ENCODE assay signal across 10 cellular contexts in the genomic region with DNA sequence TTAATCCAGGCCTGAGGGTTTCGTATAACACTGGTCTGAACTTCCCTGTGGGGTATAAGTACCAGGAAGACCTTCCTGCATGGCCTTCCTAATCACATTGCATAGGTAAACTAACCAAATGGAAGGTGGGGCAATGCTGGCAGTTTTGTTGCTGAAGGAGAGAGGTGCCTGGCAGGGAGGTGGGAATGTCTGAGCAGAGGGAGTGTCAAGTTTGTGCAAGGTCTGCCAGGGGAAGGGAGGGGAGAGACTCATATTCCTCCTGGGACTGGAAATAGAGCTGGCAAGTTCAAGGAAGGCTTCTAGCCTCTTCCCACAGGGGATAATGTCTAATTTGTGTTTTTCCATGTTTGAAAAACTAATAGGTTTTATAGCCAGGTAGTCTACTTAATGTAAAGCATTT.
"Had no signal": no experiment of that assay in that cellular context is flagged by ENCODE, and none has a peak within 500 bp of the region (broad histone marks: within the 10 kb centered on the region; RNA-seq: fewer than 3 reads in every experiment).

No MANE protein-coding gene starts in this region.

- ATAC-seq: activated T-helper 17 cell treated with anti-CD3 and anti-CD28 coated beads, Interleukin-2, amount 50 U/mL, for 72 hours; stimulated activated memory B cell treated with anti-CD40 and anti-IgM and Interleukin-4, amounts not matched to agents 10 μg/mL and 1 μg/mL and 100 μg/mL, for 72 hours had no signal

- DNase-seq: activated CD4-positive, alpha-beta T cell treated with anti-CD3 and anti-CD28 coated beads for 1 hour; activated CD4-positive, alpha-beta T cell treated with anti-CD3 and anti-CD28 coated beads, Interleukin-2, amount 50 U/mL, for 4 hours; activated naive CD4-positive, alpha-beta T cell treated with Interleukin-2 at 50 U/mL for 16 hours; mesendoderm; T-helper 9 cell; tibial artery had no signal

- H3K36me3 ChIP-seq: ascending aorta, tibial artery had no signal

- H3K9me3 ChIP-seq: ascending aorta, tibial artery had no signal

- H3K27me3 ChIP-seq: ascending aorta, hepatocyte, tibial artery had no signal

- H3K4me3 ChIP-seq: ascending aorta, hepatocyte, tibial artery had no signal

- H3K27ac ChIP-seq: ascending aorta, tibial artery had no signal
